Comparison of ENCODE assay signal across 10 cellular contexts in genomic region chr1:246632584-246633168, GRCh38.
DNase-seq lines count a peak whose midpoint lies in the region; ATAC-seq, FAIRE-seq and TF ChIP-seq lines count a peak whose summit lies in the region.
"Had no signal": no experiment of that assay in that cellular context is flagged by ENCODE, and none has a peak within 500 bp of the region (broad histone marks: within the 10 kb centered on the region; RNA-seq: fewer than 3 reads in every experiment).

No MANE protein-coding gene starts in this region.

- H3K27ac ChIP-seq in astrocyte (ENCODE audit: low read depth, low read length) (peak overlapping the region; percentile 77), testis (peak overlapping the region; percentile 6 to 53), ovary (no peak overlapping the region)

- TF ChIP-seq EP300 in ovary (IDR thresholded peaks at IDR 0.05), result no peak

- H4K20me1 ChIP-seq in astrocyte (ENCODE audit: insufficient read depth, low read length), result no peaks in the 10 kb centered on the region

- in situ Hi-C loops in GM13977 (cut with MboI; ENCODE audit: low pct_unique_long_range_greater_than_20kb, low sequenced_read_pairs, unreplicated experiment), result no loop called here

- no peak for FAIRE-seq in H54 (lab: Jason Lieb, UNC)
- no peak for FAIRE-seq in astrocyte (lab: Jason Lieb, UNC)
- FAIRE-seq: keratinocyte had no signal

- H3K27me3 ChIP-seq in astrocyte (ENCODE audit: insufficient read depth, low read length) (no peaks in the 10 kb centered on the region), testis (no peaks in the 10 kb centered on the region), ovary (no peaks in the 10 kb centered on the region)

- no peak for TF ChIP-seq CTCF in astrocyte (IDR thresholded peaks at IDR 0.05; ENCODE audit: insufficient read depth, low read depth, low read length)
- TF ChIP-seq CTCF in testis (IDR thresholded peaks at IDR 0.05), result no peak
- TF ChIP-seq CTCF in ovary (IDR thresholded peaks at IDR 0.05), result no peak
- no peak for TF ChIP-seq CTCF in GM13977 (IDR thresholded peaks at IDR 0.05; ENCODE audit: extremely low read depth, insufficient read depth, missing control alignments)

- peak overlapping the region; percentile 33 for H3K9ac ChIP-seq in astrocyte (ENCODE audit: low read length)

- DNase-seq in H54 (ENCODE audit: insufficient read length, low spot score), result peak; percentile 27
- peak; percentile 98 for DNase-seq in astrocyte (ENCODE audit: low read depth)
- DNase-seq in kidney glomerular epithelial cell (lab: John Stamatoyannopoulos, UW), result peak; percentile 78
- DNase-seq in testis, result no peak
- no peak for DNase-seq in immature natural killer cell
- DNase-seq in ovary, result no peak
- DNase-seq in activated CD8-positive, alpha-beta memory T cell treated with anti-CD3 and anti-CD28 coated beads, Interleukin-2, amount 10 ng/mL, durations not matched to agents 7 days and 5 days, result no peak
- DNase-seq in GM13977 (ENCODE audit: low spot score), result no peak
- DNase-seq: activated naive CD8-positive, alpha-beta T cell treated with anti-CD3 and anti-CD28 coated beads, Interleukin-2, amount 10 ng/mL, durations not matched to agents 7 days and 5 days had no signal

- H3K4me1 ChIP-seq in astrocyte (ENCODE audit: insufficient read depth, low read length) (peaks cover 16% of the 10 kb centered on the region), testis (no peaks in the 10 kb centered on the region), ovary (ENCODE audit: insufficient read depth) (peaks cover 2% of the 10 kb centered on the region)

- no peak for ATAC-seq in activated CD8-positive, alpha-beta memory T cell treated with anti-CD3 and anti-CD28 coated beads, Interleukin-2, amount 10 ng/mL, durations not matched to agents 7 days and 5 days

- WGBS in testis, 2 donors, result 79 to 83% methylated on average over 3 of the region's 3 CpGs
- 9 to 34% (median 15%) methylated on average over 3 of the region's 3 CpGs for WGBS in ovary, 3 donors

- H3K4me3 ChIP-seq in astrocyte (ENCODE audit: insufficient read depth, low read depth, low read length) (peak overlapping the region; percentile 45), testis (no peak overlapping the region), ovary (no peak overlapping the region)

- intact Hi-C loops in testis (cut with DNase I; ENCODE audit: low total_unique reads), result no loop called here
- intact Hi-C loops in ovary (cut with DNase I), result no loop called here

- H3K9me3 Mint-ChIP-seq in astrocyte (ENCODE audit: unreplicated experiment) (no peaks in the 10 kb centered on the region), immature natural killer cell (no peaks in the 10 kb centered on the region)
- H3K9me3 Mint-ChIP-seq in activated CD8-positive, alpha-beta memory T cell treated with anti-CD3 and anti-CD28 coated beads, Interleukin-2, amount 10 ng/mL, durations not matched to agents 7 days and 5 days (ENCODE audit: low read depth), result no peaks in the 10 kb centered on the region
- H3K9me3 Mint-ChIP-seq: activated naive CD8-positive, alpha-beta T cell treated with anti-CD3 and anti-CD28 coated beads, Interleukin-2, amount 10 ng/mL, durations not matched to agents 7 days and 5 days had no signal

- H3K4me3 Mint-ChIP-seq in astrocyte (ENCODE audit: unreplicated experiment) (no peak overlapping the region), immature natural killer cell (no peak overlapping the region)
- H3K4me3 Mint-ChIP-seq in activated CD8-positive, alpha-beta memory T cell treated with anti-CD3 and anti-CD28 coated beads, Interleukin-2, amount 10 ng/mL, durations not matched to agents 7 days and 5 days, result no peak overlapping the region
- H3K4me3 Mint-ChIP-seq: activated naive CD8-positive, alpha-beta T cell treated with anti-CD3 and anti-CD28 coated beads, Interleukin-2, amount 10 ng/mL, durations not matched to agents 7 days and 5 days had no signal

- H3K9me3 ChIP-seq in astrocyte (ENCODE audit: insufficient read depth, low read depth, low read length) (peaks cover 2% of the 10 kb centered on the region), testis (no peaks in the 10 kb centered on the region), ovary (no peaks in the 10 kb centered on the region)

- CTCF ChIA-PET in activated CD8-positive, alpha-beta memory T cell treated with anti-CD3 and anti-CD28 coated beads, Interleukin-2, amount 10 ng/mL, durations not matched to agents 7 days and 5 days (lab: Charles Lee), result no interaction called here

- H3K4me2 ChIP-seq in astrocyte (ENCODE audit: low read length), result peak overlapping the region; percentile 76

- TF ChIP-seq POLR2A in H54 (IDR thresholded peaks at IDR 0.05; ENCODE audit: low read depth, low read length), result no peak
- TF ChIP-seq POLR2A in testis (IDR thresholded peaks at IDR 0.05), result no peak
- TF ChIP-seq POLR2A in ovary (IDR thresholded peaks at IDR 0.05), result no peak

- peaks cover 7% of the 10 kb centered on the region for H3K79me2 ChIP-seq in astrocyte (ENCODE audit: insufficient read depth, low read length)

- H3K27me3 Mint-ChIP-seq in astrocyte (ENCODE audit: low read depth, unreplicated experiment) (no peaks in the 10 kb centered on the region), immature natural killer cell (ENCODE audit: low read depth in 3 of 3) (no peaks in the 10 kb centered on the region)
- H3K27me3 Mint-ChIP-seq in activated CD8-positive, alpha-beta memory T cell treated with anti-CD3 and anti-CD28 coated beads, Interleukin-2, amount 10 ng/mL, durations not matched to agents 7 days and 5 days, result no peaks in the 10 kb centered on the region
- H3K27me3 Mint-ChIP-seq: activated naive CD8-positive, alpha-beta T cell treated with anti-CD3 and anti-CD28 coated beads, Interleukin-2, amount 10 ng/mL, durations not matched to agents 7 days and 5 days had no signal

- H3K36me3 Mint-ChIP-seq in astrocyte (ENCODE audit: low read depth, unreplicated experiment) (peaks cover 5% of the 10 kb centered on the region), immature natural killer cell (peaks cover 12 to 24% (median 13%) of the 10 kb centered on the region in 3 donors)
- H3K36me3 Mint-ChIP-seq in activated CD8-positive, alpha-beta memory T cell treated with anti-CD3 and anti-CD28 coated beads, Interleukin-2, amount 10 ng/mL, durations not matched to agents 7 days and 5 days, result peaks cover 25% of the 10 kb centered on the region

- peak overlapping the region; percentile 98 for H3K27ac Mint-ChIP-seq in astrocyte (ENCODE audit: unreplicated experiment)
- H3K27ac Mint-ChIP-seq in immature natural killer cell, result no peak overlapping the region
- no peak overlapping the region for H3K27ac Mint-ChIP-seq in activated CD8-positive, alpha-beta memory T cell treated with anti-CD3 and anti-CD28 coated beads, Interleukin-2, amount 10 ng/mL, durations not matched to agents 7 days and 5 days
- H3K27ac Mint-ChIP-seq: activated naive CD8-positive, alpha-beta T cell treated with anti-CD3 and anti-CD28 coated beads, Interleukin-2, amount 10 ng/mL, durations not matched to agents 7 days and 5 days had no signal

- H2AFZ ChIP-seq in astrocyte (ENCODE audit: low read depth, low read length), result no peak overlapping the region

- peaks cover 16% of the 10 kb centered on the region for H3K4me1 Mint-ChIP-seq in astrocyte (ENCODE audit: low read depth, unreplicated experiment)
- no peaks in the 10 kb centered on the region for H3K4me1 Mint-ChIP-seq in immature natural killer cell
- peaks cover 10% of the 10 kb centered on the region for H3K4me1 Mint-ChIP-seq in activated CD8-positive, alpha-beta memory T cell treated with anti-CD3 and anti-CD28 coated beads, Interleukin-2, amount 10 ng/mL, durations not matched to agents 7 days and 5 days
- H3K4me1 Mint-ChIP-seq: activated naive CD8-positive, alpha-beta T cell treated with anti-CD3 and anti-CD28 coated beads, Interleukin-2, amount 10 ng/mL, durations not matched to agents 7 days and 5 days had no signal

- H3K36me3 ChIP-seq in astrocyte (ENCODE audit: insufficient read depth, low read length) (peaks cover 5% of the 10 kb centered on the region), testis (ENCODE audit: low read depth, missing control alignments) (no peaks in the 10 kb centered on the region), ovary (no peaks in the 10 kb centered on the region)

Comparison
In these comparisons a context has a peak if more than half of its experiments do, and no peak if none do; other contexts are left out.
1. DNase-seq: peak in H54 (single experiment), astrocyte (single experiment) and kidney glomerular epithelial cell (single experiment); none in testis (single experiment), immature natural killer cell (0 of 3), ovary (0 of 5), activated CD8-positive, alpha-beta memory T cell treated with anti-CD3 and anti-CD28 coated beads, Interleukin-2, amount 10 ng/mL, durations not matched to agents 7 days and 5 days (single experiment) and GM13977 (single experiment).
2. H3K27ac ChIP-seq: peak in astrocyte (single experiment) and testis (2 of 2); none in ovary (0 of 2).